ENCODE assay signal across 8 cellular contexts in the genomic region with DNA sequence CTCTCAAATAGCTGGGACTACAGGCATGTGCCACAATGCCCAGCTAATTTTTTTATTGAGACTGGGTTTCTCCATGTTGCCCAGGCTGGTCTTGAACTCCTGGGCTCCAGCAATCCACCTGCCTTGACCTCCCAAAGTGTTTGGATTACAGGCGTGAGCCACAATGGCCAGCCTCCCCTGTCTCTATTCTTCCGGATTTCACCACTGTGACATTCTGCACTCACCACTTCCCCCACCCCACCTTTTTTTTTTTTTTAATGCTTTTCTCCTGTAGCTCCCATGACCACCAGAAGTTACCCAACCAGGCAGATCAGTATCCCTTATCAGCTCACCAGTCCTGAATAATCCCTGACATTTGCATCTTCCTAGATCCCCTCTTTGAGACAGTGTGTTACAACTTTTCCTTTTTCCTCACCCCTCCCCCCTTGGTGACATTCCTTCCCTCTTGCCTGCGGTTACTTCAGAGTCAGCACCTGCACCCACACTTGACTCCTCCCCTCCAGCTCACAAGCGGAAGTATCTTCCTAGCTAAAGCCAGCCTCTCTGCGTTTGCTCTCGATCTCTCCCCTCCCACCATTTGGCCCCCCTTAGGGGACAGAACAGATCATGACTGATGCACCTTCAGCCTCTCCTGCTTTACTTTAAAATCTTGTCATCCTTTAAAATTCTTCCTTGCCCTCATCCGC. TPM values are rescaled to one million over a fixed set of nuclear protein-coding genes. Genes with fewer than 3 reads are reported as not detected.
DNase-seq lines count a peak whose midpoint lies in the region; ATAC-seq and TF ChIP-seq lines count a peak whose summit lies in the region.

No MANE protein-coding gene starts in this region.

- DNase-seq in activated gamma-delta T cell treated with Interleukin-2 at 50 U/mL for 16 hours, result peak; percentile 65
- DNase-seq in activated gamma-delta T cell (lab: John Stamatoyannopoulos, UW), result no peak
- DNase-seq in NCI-H82 treated with DMSO at 0.1 percent for 48 hours (lab: John Stamatoyannopoulos, UW; ENCODE audit: unreplicated experiment), result peak; percentile 15
- peak in 2 of 3 experiments; percentile 38 to 41 for DNase-seq in activated CD8-positive, alpha-beta memory T cell treated with anti-CD3 and anti-CD28 coated beads for 48 hours (ENCODE audit: low read depth in 2 of 3, low spot score in 2 of 3)
- peak; percentile 68 for DNase-seq in fibroblast of villous mesenchyme (ENCODE audit: low read depth)
- peak; percentile 61 for DNase-seq in pons (ENCODE audit: low spot score)
- DNase-seq in NCI-H524 treated with DMSO at 0.1 percent for 48 hours (lab: John Stamatoyannopoulos, UW), result no peak

- peak overlapping the region; percentile 29 for H3K4me3 ChIP-seq in fibroblast of villous mesenchyme (ENCODE audit: low read depth, low read length)

- ATAC-seq in HG03064 (IDR thresholded peaks at IDR 0.05; ENCODE audit: low read depth, unreplicated experiment), result peak; percentile 54

- TF ChIP-seq CTCF in fibroblast of villous mesenchyme (IDR thresholded peaks at IDR 0.05; ENCODE audit: insufficient read depth, low read depth, low read length), result no peak

RNA-seq across cellular contexts. Expression of a gene that starts 13.5 kb away (rescaled TPM):
- total RNA-seq in fibroblast of villous mesenchyme, result 9.7 and 11.2 TPM in 2 replicates

RNA-seq across cellular contexts. Expression of a gene that starts 19.0 kb away (rescaled TPM):
- 170 and 225 TPM in 2 replicates for total RNA-seq in fibroblast of villous mesenchyme

Comparison
In these comparisons a context has a peak if more than half of its experiments do, and no peak if none do; other contexts are left out.
1. DNase-seq: peak in activated gamma-delta T cell treated with Interleukin-2 at 50 U/mL for 16 hours (single experiment), NCI-H82 treated with DMSO at 0.1 percent for 48 hours (single experiment), activated CD8-positive, alpha-beta memory T cell treated with anti-CD3 and anti-CD28 coated beads for 48 hours (2 of 3), fibroblast of villous mesenchyme (single experiment) and pons (single experiment); none in activated gamma-delta T cell (single experiment) and NCI-H524 treated with DMSO at 0.1 percent for 48 hours (single experiment).